Comparison of ENCODE assay signal across 12 cellular contexts in the genomic region with DNA sequence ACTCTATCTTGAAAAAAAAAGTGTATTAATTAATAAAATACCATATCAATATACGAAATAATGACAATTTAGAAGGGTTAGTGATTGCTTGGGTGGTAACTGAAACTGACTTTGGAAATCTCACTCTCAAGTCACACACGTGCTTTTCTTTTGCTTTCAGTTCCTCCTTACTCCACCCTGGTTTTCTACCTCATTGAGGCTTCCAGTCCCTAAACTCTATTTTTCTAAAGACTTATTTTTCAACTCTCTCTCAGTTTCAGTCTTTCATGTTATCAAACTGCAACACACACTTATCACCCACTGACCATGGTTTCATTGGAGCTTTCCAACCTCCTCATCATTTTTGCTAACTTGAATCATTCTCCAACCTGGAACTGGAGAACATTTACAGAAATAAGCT. TPM values are rescaled to one million over a fixed set of nuclear protein-coding genes. Genes with fewer than 3 reads are reported as not detected.
DNase-seq lines count a peak whose midpoint lies in the region; ATAC-seq and TF ChIP-seq lines count a peak whose summit lies in the region.
"Had no signal": no experiment of that assay in that cellular context is flagged by ENCODE, and none has a peak within 500 bp of the region (broad histone marks: within the 10 kb centered on the region; RNA-seq: fewer than 3 reads in every experiment).

No MANE protein-coding gene starts in this region.

- POLR2A ChIA-PET in MCF 10A (lab: Yijun Ruan, JAX) = no interaction called here

- H3K4me3 ChIP-seq in GM12864 (ENCODE audit: low read depth, low read length) = no peak overlapping the region; the same call in 1 of the 2 replicates

- H3K36me3 Mint-ChIP-seq in MCF 10A (ENCODE audit: insufficient read depth, unreplicated experiment) = no peaks in the 10 kb centered on the region

- DNase-seq in GM12864 (ENCODE audit: low read depth) = peak; percentile 84
- peak; percentile 80 for DNase-seq in NOMO-1 treated with dmso at 0.1 percent for 144 hours (lab: John Stamatoyannopoulos, UW; ENCODE audit: unreplicated experiment)
- DNase-seq in MCF 10A (ENCODE audit: unreplicated experiment) = no peak
- DNase-seq in left colon = no peak
- DNase-seq in COLO829 (ENCODE audit: low spot score) = no peak
- DNase-seq in SW 1271 (lab: John Stamatoyannopoulos, UW) = no peak
- DNase-seq: activated naive CD4-positive, alpha-beta T cell; DMS 273 treated with DMSO at 0.1 percent for 48 hours; SHP77; stimulated activated CD4-positive, alpha-beta T cell treated with anti-CD3 and anti-CD28 coated beads, Interleukin-1b, Interleukin-23, amount 100 ng/mL, for 48 hours had no signal

- peak; percentile 72 for ATAC-seq in GM19328 (IDR thresholded peaks at IDR 0.05; ENCODE audit: unreplicated experiment)
- ATAC-seq in HG02973 (IDR thresholded peaks at IDR 0.05; ENCODE audit: unreplicated experiment) = peak; percentile 85
- no peak for ATAC-seq in left colon

- H3K27me3 Mint-ChIP-seq in MCF 10A (ENCODE audit: insufficient read depth, unreplicated experiment) = no peaks in the 10 kb centered on the region

- H3K4me3 Mint-ChIP-seq in MCF 10A (ENCODE audit: unreplicated experiment) = no peak overlapping the region

- H3K27ac Mint-ChIP-seq in MCF 10A (ENCODE audit: low read depth, unreplicated experiment) = no peak overlapping the region

- CTCF ChIA-PET in MCF 10A (lab: Yijun Ruan, JAX) = interaction anchor here (1.0 to 11.3 kb wide), 6 partner anchors 21 to 184 kb away, joined by 3 to 721 read pairs (median 4); a partner anchor contains a TSS

- TF ChIP-seq CTCF in GM12864 (IDR thresholded peaks at IDR 0.05; ENCODE audit: low read depth, low read length, missing control alignments) (no peak), MCF 10A (IDR thresholded peaks at IDR 0.05; ENCODE audit: unreplicated experiment) (no peak)

- H3K9me3 Mint-ChIP-seq in MCF 10A (ENCODE audit: unreplicated experiment) = no peaks in the 10 kb centered on the region

- BruUV-seq in MCF 10A (replicated peaks; lab: Mats Ljungman, UMichigan) = no TSS peak

- intact Hi-C loops in MCF 10A (cut with micrococcal nuclease) = no loop called here
- intact Hi-C loops in left colon (cut with DNase I, micrococcal nuclease) = loop anchor here in 1 of 2 donors (10.0 kb wide), 1 partner anchor 397 kb away; no protein-coding TSS in a partner anchor

- peaks cover 5% of the 10 kb centered on the region for H3K4me1 Mint-ChIP-seq in MCF 10A (ENCODE audit: insufficient read depth, unreplicated experiment)

RNA-seq across cellular contexts. Expression of a gene that starts 23.5 kb away (rescaled TPM):
- total RNA-seq in MCF 10A (2022) (1.3 and 1.7 TPM in 2 replicates), left colon (under 1 TPM; 0.17 to 0.67 TPM)

Comparison
In these comparisons a context has a peak if more than half of its experiments do, and no peak if none do; other contexts are left out.
1. DNase-seq: peak in GM12864 (single experiment) and NOMO-1 treated with dmso at 0.1 percent for 144 hours (single experiment); none in MCF 10A (single experiment), left colon (0 of 2), COLO829 (single experiment) and SW 1271 (0 of 2).